8 cellular contexts compared by ENCODE assay signal in the genomic region with DNA sequence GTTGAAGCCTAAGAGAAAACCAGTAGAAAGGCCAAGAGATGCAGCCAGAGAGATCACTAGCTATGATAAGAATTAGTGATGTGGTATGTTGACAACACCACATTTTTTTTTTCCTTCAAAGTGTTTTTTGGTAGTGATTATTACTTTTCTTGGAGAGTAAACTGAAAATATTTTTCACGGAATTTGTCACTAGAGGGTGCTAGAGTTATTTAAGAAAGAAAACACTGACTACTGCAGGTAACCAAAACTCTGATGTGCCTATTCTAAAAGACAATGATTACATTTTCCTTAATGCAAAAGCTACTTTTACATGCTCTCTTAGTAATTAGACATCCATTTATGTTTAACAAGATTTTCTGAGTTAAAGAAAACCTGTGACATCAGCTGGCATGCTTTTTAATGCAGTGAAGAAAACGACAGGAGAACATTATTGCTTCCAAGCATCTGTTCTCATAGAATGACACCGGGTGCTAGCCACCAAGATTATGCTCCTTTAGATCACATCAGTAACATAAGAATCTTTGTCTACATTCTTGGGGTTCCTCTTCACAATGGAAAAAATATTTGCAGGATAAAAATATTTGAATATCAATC. TPM values are rescaled to one million over a fixed set of nuclear protein-coding genes. Genes with fewer than 3 reads are reported as not detected.
DNase-seq lines count a peak whose midpoint lies in the region; ATAC-seq, FAIRE-seq and TF ChIP-seq lines count a peak whose summit lies in the region.

No MANE protein-coding gene starts in this region.

- peak; percentile 68 for FAIRE-seq in GM12891 (lab: Jason Lieb, UNC)

- TF ChIP-seq CTCF in AG04450 (IDR thresholded peaks at IDR 0.05; ENCODE audit: low read depth, low read length) (peak; percentile 57), kidney epithelial cell (IDR thresholded peaks at IDR 0.05; ENCODE audit: insufficient read depth, low read length, poor library complexity, severe bottlenecking) (peak; percentile 35)

- POLR2A ChIA-PET in AG04450 (lab: Yijun Ruan, JAX) = no interaction called here

- no peak overlapping the region for H3K9ac ChIP-seq in adipocyte (ENCODE audit: low read length)

- DNase-seq in AG04450 (ENCODE audit: low read depth, low spot score) (no peak), GM12891 (ENCODE audit: insufficient read length, low spot score) (no peak), NCI-H1092 treated with DMSO at 0.1 percent for 48 hours (lab: John Stamatoyannopoulos, UW) (peak; percentile 3), adipocyte (ENCODE audit: low read depth) (peak; percentile 79), kidney epithelial cell (ENCODE audit: low read depth) (no peak)
- DNase-seq in effector memory CD4-positive, alpha-beta T cell = no peak

- no peak overlapping the region for H3K4me3 ChIP-seq in AG04450 (ENCODE audit: low read depth, low read length)
- H3K4me3 ChIP-seq in adipocyte (ENCODE audit: low read length) = no peak overlapping the region
- no peak overlapping the region for H3K4me3 ChIP-seq in kidney epithelial cell (ENCODE audit: low read depth, low read length)
- no peak overlapping the region for H3K4me3 ChIP-seq in effector memory CD4-positive, alpha-beta T cell (ENCODE audit: insufficient read depth, low read depth, low read length, poor library complexity, severe bottlenecking)

- peaks cover 5% of the 10 kb centered on the region for H3K4me1 ChIP-seq in adipocyte (ENCODE audit: control insufficient read depth, insufficient read depth, low read length)
- no peaks in the 10 kb centered on the region for H3K4me1 ChIP-seq in effector memory CD4-positive, alpha-beta T cell (ENCODE audit: control insufficient read depth, insufficient read depth, low read length, poor library complexity, severe bottlenecking)

- TF ChIP-seq POLR2A in GM12891 (IDR thresholded peaks at IDR 0.05; ENCODE audit: low read depth, low read length) = no peak

- H3K36me3 ChIP-seq in adipocyte (ENCODE audit: control insufficient read depth, insufficient read depth, low read length, severe bottlenecking) = peaks cover 85% of the 10 kb centered on the region
- no peaks in the 10 kb centered on the region for H3K36me3 ChIP-seq in kidney epithelial cell (ENCODE audit: control insufficient read depth, insufficient read depth, low read length)
- no peaks in the 10 kb centered on the region for H3K36me3 ChIP-seq in effector memory CD4-positive, alpha-beta T cell (ENCODE audit: control insufficient read depth, insufficient read depth, low read length)

- H3K27me3 ChIP-seq in AG04450 (ENCODE audit: control insufficient read depth, insufficient read depth, low read length) (no peaks in the 10 kb centered on the region), adipocyte (replicated peaks; ENCODE audit: control insufficient read depth, insufficient read depth, low read length) (no peaks in the 10 kb centered on the region), kidney epithelial cell (ENCODE audit: control insufficient read depth, insufficient read depth, low read length) (no peaks in the 10 kb centered on the region)
- H3K27me3 ChIP-seq in effector memory CD4-positive, alpha-beta T cell (replicated peaks; ENCODE audit: control insufficient read depth, insufficient read depth, low read length, poor library complexity, severe bottlenecking) = no peaks in the 10 kb centered on the region

- no peak for ATAC-seq in HG03457 (IDR thresholded peaks at IDR 0.05; ENCODE audit: unreplicated experiment)
- ATAC-seq in GM21390 (IDR thresholded peaks at IDR 0.05; ENCODE audit: unreplicated experiment) = no peak

- H3K9me3 ChIP-seq in AG04450 (ENCODE audit: control insufficient read depth, insufficient read depth, low read length) (no peaks in the 10 kb centered on the region), adipocyte (ENCODE audit: control insufficient read depth, low read length) (no peaks in the 10 kb centered on the region)
- H3K9me3 ChIP-seq in effector memory CD4-positive, alpha-beta T cell (ENCODE audit: control insufficient read depth, low read length) = no peaks in the 10 kb centered on the region

- CTCF ChIA-PET in AG04450 (lab: Charles Lee) = interaction anchor here (0.5 to 14.3 kb wide), 48 partner anchors 9 to 967 kb away, joined by 3 to 534 read pairs (median 4); a partner anchor contains a TSS

- H3K27ac ChIP-seq in AG04450 (ENCODE audit: low read depth, low read length) = no peak overlapping the region
- H3K27ac ChIP-seq in effector memory CD4-positive, alpha-beta T cell (ENCODE audit: insufficient read depth, low read length, poor library complexity, severe bottlenecking) = no peak overlapping the region

TF ChIP-seq in GM12891, 5 proteins besides CTCF, POLR2A, EP300 and RAD21:
- TF ChIP-seq PAX5 (IDR thresholded peaks at IDR 0.05; ENCODE audit: insufficient read depth, low read length, severe bottlenecking) (no peak), TAF1 (IDR thresholded peaks at IDR 0.05; ENCODE audit: low read depth, low read length) (no peak), SPI1 (IDR thresholded peaks at IDR 0.05; ENCODE audit: low read depth, low read length) (no peak), POLR2AphosphoS5 (IDR thresholded peaks at IDR 0.05; ENCODE audit: low read depth, low read length) (no peak), POU2F2 (IDR thresholded peaks at IDR 0.05; ENCODE audit: low read depth, low read length) (no peak)

RNA-seq across cellular contexts. Expression of a gene that starts 28.8 kb away (rescaled TPM):
- 6.5 and 8.3 TPM in 2 replicates for polyA plus RNA-seq in AG04450 (2011; rRNA removed)
- 3.8 and 4.7 TPM in 2 replicates for polyA minus RNA-seq in AG04450 (2011; rRNA and poly(A)+ RNA removed)
- 2.8 TPM for polyA plus RNA-seq in GM12891 (2012; ENCODE audit: low read depth, missing spikeins)
- total RNA-seq in kidney epithelial cell = 4.3 and 4.6 TPM in 2 replicates

RNA-seq across cellular contexts. Expression of a gene that starts 28.9 kb away (rescaled TPM):
- 116 and 155 TPM in 2 replicates for polyA plus RNA-seq in AG04450 (2011; rRNA removed)
- 137 and 156 TPM in 2 replicates for polyA minus RNA-seq in AG04450 (2011; rRNA and poly(A)+ RNA removed)
- polyA plus RNA-seq in GM12891 (2012; ENCODE audit: low read depth, missing spikeins) = 10.8 TPM
- total RNA-seq in kidney epithelial cell = 26.3 and 35.3 TPM in 2 replicates

Comparison
In these comparisons a context has a peak if more than half of its experiments do, and no peak if none do; other contexts are left out.
1. DNase-seq: peak in NCI-H1092 treated with DMSO at 0.1 percent for 48 hours (single experiment) and adipocyte (single experiment); none in AG04450 (single experiment), GM12891 (single experiment), kidney epithelial cell (single experiment) and effector memory CD4-positive, alpha-beta T cell (0 of 3).